ENCODE assay signal across 14 cellular contexts in genomic region chr13:51827254-51827653, GRCh38. TPM values are rescaled to one million over a fixed set of nuclear protein-coding genes. Genes with fewer than 3 reads are reported as not detected.
A peak's percentile ranks its signal among the peaks of the same experiment; 100 is the strongest.
DNase-seq lines count a peak whose midpoint lies in the region; ATAC-seq and TF ChIP-seq lines count a peak whose summit lies in the region.
"Had no signal": no experiment of that assay in that cellular context is flagged by ENCODE, and none has a peak within 500 bp of the region (broad histone marks: within the 10 kb centered on the region; RNA-seq: fewer than 3 reads in every experiment).

No MANE protein-coding gene starts in this region.

- H3K27me3 Mint-ChIP-seq in activated T-cell treated with anti-CD3 and anti-CD28 coated beads, Interleukin-2, amount 50 U/mL, for 24 hours, result no peaks in the 10 kb centered on the region
- H3K27me3 Mint-ChIP-seq in activated naive CD8-positive, alpha-beta T cell treated with anti-CD3 and anti-CD28 coated beads, Interleukin-2, amount 10 ng/mL, durations not matched to agents 7 days and 5 days, result no peaks in the 10 kb centered on the region
- H3K27me3 Mint-ChIP-seq: memory B cell had no signal

- H3K36me3 Mint-ChIP-seq in activated T-cell treated with anti-CD3 and anti-CD28 coated beads, Interleukin-2, amount 50 U/mL, for 24 hours (ENCODE audit: low read depth), result no peaks in the 10 kb centered on the region
- no peaks in the 10 kb centered on the region for H3K36me3 Mint-ChIP-seq in activated naive CD8-positive, alpha-beta T cell treated with anti-CD3 and anti-CD28 coated beads, Interleukin-2, amount 10 ng/mL, durations not matched to agents 7 days and 5 days
- H3K36me3 Mint-ChIP-seq: memory B cell had no signal

- TF ChIP-seq POLR2A in tibial nerve (IDR thresholded peaks at IDR 0.05) (no peak), testis (IDR thresholded peaks at IDR 0.05) (no peak)

- H3K27ac ChIP-seq in stomach smooth muscle (ENCODE audit: low read length), result peak overlapping the region; percentile 58
- no peak overlapping the region for H3K27ac ChIP-seq in tibial nerve
- H3K27ac ChIP-seq in testis, result no peak overlapping the region
- H3K27ac ChIP-seq: tibial artery had no signal

- DNase-seq in activated T-cell treated with anti-CD3 and anti-CD28 coated beads, Interleukin-2, amount 50 U/mL, for 24 hours, result peak; percentile 22
- DNase-seq in activated T-cell treated with anti-CD3 and anti-CD28 coated beads for 4 hours (no peak), NOMO-1 (lab: John Stamatoyannopoulos, UW; ENCODE audit: unreplicated experiment in 2 of 2) (peak; percentile 70), GDM1 (lab: John Stamatoyannopoulos, UW) (no peak), tibial nerve (ENCODE audit: low spot score in 2 of 2) (no peak), testis (no peak)
- no peak for DNase-seq in activated naive CD8-positive, alpha-beta T cell treated with anti-CD3 and anti-CD28 coated beads, Interleukin-2, amount 10 ng/mL, durations not matched to agents 7 days and 5 days
- DNase-seq: cortex of kidney, NCI-H2029 treated with DMSO at 0.1 percent for 48 hours, OCI-M1, tibial artery had no signal

- H3K27ac Mint-ChIP-seq in activated T-cell treated with anti-CD3 and anti-CD28 coated beads, Interleukin-2, amount 50 U/mL, for 24 hours, result peak overlapping the region; percentile 96
- H3K27ac Mint-ChIP-seq in activated naive CD8-positive, alpha-beta T cell treated with anti-CD3 and anti-CD28 coated beads, Interleukin-2, amount 10 ng/mL, durations not matched to agents 7 days and 5 days, result peak overlapping the region; percentile 88
- H3K27ac Mint-ChIP-seq: memory B cell had no signal

- H3K36me3 ChIP-seq in stomach smooth muscle (ENCODE audit: control insufficient read depth in 2 of 2, insufficient read depth in 2 of 2, low read length in 2 of 2), result no peaks in the 10 kb centered on the region
- H3K36me3 ChIP-seq in tibial nerve, result no peaks in the 10 kb centered on the region
- no peaks in the 10 kb centered on the region for H3K36me3 ChIP-seq in testis (ENCODE audit: low read depth, missing control alignments)
- H3K36me3 ChIP-seq: tibial artery had no signal

- 77 to 85% methylated on average over 4 of the region's 4 CpGs for WGBS in tibial nerve, 2 donors
- WGBS in testis, 2 donors, result 88 to 93% methylated on average over 4 of the region's 4 CpGs

- H3K9me3 ChIP-seq in stomach smooth muscle (ENCODE audit: control insufficient read depth in 2 of 2, low read length in 2 of 2), result no peaks in the 10 kb centered on the region
- no peaks in the 10 kb centered on the region for H3K9me3 ChIP-seq in tibial nerve
- H3K9me3 ChIP-seq in testis, result no peaks in the 10 kb centered on the region
- H3K9me3 ChIP-seq: tibial artery had no signal

- POLR2A ChIA-PET in activated naive CD8-positive, alpha-beta T cell treated with anti-CD3 and anti-CD28 coated beads, Interleukin-2, amount 10 ng/mL, durations not matched to agents 7 days and 5 days (lab: Charles Lee), result no interaction called here

- no peaks in the 10 kb centered on the region for H3K9me3 Mint-ChIP-seq in activated T-cell treated with anti-CD3 and anti-CD28 coated beads, Interleukin-2, amount 50 U/mL, for 24 hours
- no peaks in the 10 kb centered on the region for H3K9me3 Mint-ChIP-seq in activated naive CD8-positive, alpha-beta T cell treated with anti-CD3 and anti-CD28 coated beads, Interleukin-2, amount 10 ng/mL, durations not matched to agents 7 days and 5 days
- H3K9me3 Mint-ChIP-seq: memory B cell had no signal

- intact Hi-C loops in testis (cut with DNase I; ENCODE audit: low total_unique reads), result no loop called here

- H3K4me3 Mint-ChIP-seq in activated T-cell treated with anti-CD3 and anti-CD28 coated beads, Interleukin-2, amount 50 U/mL, for 24 hours, result no peak overlapping the region
- peak overlapping the region; percentile 16 for H3K4me3 Mint-ChIP-seq in activated naive CD8-positive, alpha-beta T cell treated with anti-CD3 and anti-CD28 coated beads, Interleukin-2, amount 10 ng/mL, durations not matched to agents 7 days and 5 days
- H3K4me3 Mint-ChIP-seq: memory B cell had no signal

- TF ChIP-seq EP300 in tibial nerve (IDR thresholded peaks at IDR 0.05), result no peak

- no peak for TF ChIP-seq CTCF in tibial nerve (IDR thresholded peaks at IDR 0.05)
- no peak for TF ChIP-seq CTCF in testis (IDR thresholded peaks at IDR 0.05)

- no peaks in the 10 kb centered on the region for H3K27me3 ChIP-seq in stomach smooth muscle (ENCODE audit: control insufficient read depth in 1 of 2, insufficient read depth in 2 of 2, low read length in 2 of 2)
- no peaks in the 10 kb centered on the region for H3K27me3 ChIP-seq in tibial nerve
- H3K27me3 ChIP-seq in testis, result no peaks in the 10 kb centered on the region
- H3K27me3 ChIP-seq: tibial artery had no signal

- H3K4me1 ChIP-seq in stomach smooth muscle (ENCODE audit: control insufficient read depth, insufficient read depth, low read length) (peaks cover 28% of the 10 kb centered on the region), tibial nerve (peaks cover 0 to 33% (median 12%) of the 10 kb centered on the region in 4 donors), testis (peaks cover 10% of the 10 kb centered on the region)

- H3K4me3 ChIP-seq in stomach smooth muscle (ENCODE audit: low read length in 2 of 2), result no peak overlapping the region
- H3K4me3 ChIP-seq in tibial nerve, result no peak overlapping the region
- H3K4me3 ChIP-seq in testis, result no peak overlapping the region
- H3K4me3 ChIP-seq: tibial artery had no signal

- no peak for ATAC-seq in activated naive CD8-positive, alpha-beta T cell treated with anti-CD3 and anti-CD28 coated beads, Interleukin-2, amount 10 ng/mL, durations not matched to agents 7 days and 5 days (ENCODE audit: low read depth)

- H3K4me1 Mint-ChIP-seq in activated T-cell treated with anti-CD3 and anti-CD28 coated beads, Interleukin-2, amount 50 U/mL, for 24 hours (ENCODE audit: low read depth), result peaks cover 85% of the 10 kb centered on the region
- H3K4me1 Mint-ChIP-seq in activated naive CD8-positive, alpha-beta T cell treated with anti-CD3 and anti-CD28 coated beads, Interleukin-2, amount 10 ng/mL, durations not matched to agents 7 days and 5 days, result peaks cover 61% of the 10 kb centered on the region

- no peak overlapping the region for H3K9ac ChIP-seq in stomach smooth muscle (ENCODE audit: low read length in 2 of 2)

RNA-seq across cellular contexts. Expression of gene TMEM272, which starts 17.7 kb away (rescaled TPM):
- total RNA-seq in activated naive CD8-positive, alpha-beta T cell treated with anti-CD3 and anti-CD28 coated beads, Interleukin-2, amount 10 ng/mL, durations not matched to agents 7 days and 5 days, result 1 to 10 TPM in 1 of 2 experiments, under 1 TPM in 1; 1.00 to 1.9 TPM
- total RNA-seq in tibial nerve (not detected), testis (1 to 10 TPM; 1.7 to 1.9 TPM)
- 0.50 TPM for polyA plus RNA-seq in testis (ENCODE audit: insufficient read depth, low read depth, low replicate concordance)
- total RNA-seq: osteocyte had no signal

RNA-seq across cellular contexts. Expression of gene DHRS12, which starts 23.3 kb away (rescaled TPM):
- total RNA-seq in activated naive CD8-positive, alpha-beta T cell treated with anti-CD3 and anti-CD28 coated beads, Interleukin-2, amount 10 ng/mL, durations not matched to agents 7 days and 5 days, result 10 to 100 TPM; 12.6 to 13.1 TPM
- total RNA-seq in tibial nerve (10 to 100 TPM; 12.3 to 19.5 (median 16.7) TPM), testis (10 to 100 TPM; 11.4 to 16.8 TPM)
- 15.9 TPM for polyA plus RNA-seq in testis (ENCODE audit: insufficient read depth, low read depth, low replicate concordance)

RNA-seq across cellular contexts. Expression of gene CCDC70, which starts 34.5 kb away (rescaled TPM):
- not detected for total RNA-seq in activated naive CD8-positive, alpha-beta T cell treated with anti-CD3 and anti-CD28 coated beads, Interleukin-2, amount 10 ng/mL, durations not matched to agents 7 days and 5 days
- total RNA-seq in tibial nerve (not detected), testis (10 to 100 TPM; 35.7 to 82.2 TPM)
- polyA plus RNA-seq in testis (ENCODE audit: insufficient read depth, low read depth, low replicate concordance), result 175 TPM
- total RNA-seq: osteocyte had no signal

Comparison
In these comparisons a context has a peak if more than half of its experiments do, and no peak if none do; other contexts are left out.
1. DNase-seq: peak in activated T-cell treated with anti-CD3 and anti-CD28 coated beads, Interleukin-2, amount 50 U/mL, for 24 hours (single experiment) and NOMO-1 (2 of 2); none in activated T-cell treated with anti-CD3 and anti-CD28 coated beads for 4 hours (single experiment), activated naive CD8-positive, alpha-beta T cell treated with anti-CD3 and anti-CD28 coated beads, Interleukin-2, amount 10 ng/mL, durations not matched to agents 7 days and 5 days (single experiment), GDM1 (single experiment), tibial nerve (0 of 2) and testis (single experiment).
2. RNA of gene CCDC70, which starts 34.5 kb away (total RNA-seq): 35.7 to 82.2 TPM in testis; not detected in activated naive CD8-positive, alpha-beta T cell treated with anti-CD3 and anti-CD28 coated beads, Interleukin-2, amount 10 ng/mL, durations not matched to agents 7 days and 5 days and not detected in tibial nerve; every median in the first group is over 10 times any median in the second.